8 cellular contexts compared by ENCODE assay signal in the genomic region with DNA sequence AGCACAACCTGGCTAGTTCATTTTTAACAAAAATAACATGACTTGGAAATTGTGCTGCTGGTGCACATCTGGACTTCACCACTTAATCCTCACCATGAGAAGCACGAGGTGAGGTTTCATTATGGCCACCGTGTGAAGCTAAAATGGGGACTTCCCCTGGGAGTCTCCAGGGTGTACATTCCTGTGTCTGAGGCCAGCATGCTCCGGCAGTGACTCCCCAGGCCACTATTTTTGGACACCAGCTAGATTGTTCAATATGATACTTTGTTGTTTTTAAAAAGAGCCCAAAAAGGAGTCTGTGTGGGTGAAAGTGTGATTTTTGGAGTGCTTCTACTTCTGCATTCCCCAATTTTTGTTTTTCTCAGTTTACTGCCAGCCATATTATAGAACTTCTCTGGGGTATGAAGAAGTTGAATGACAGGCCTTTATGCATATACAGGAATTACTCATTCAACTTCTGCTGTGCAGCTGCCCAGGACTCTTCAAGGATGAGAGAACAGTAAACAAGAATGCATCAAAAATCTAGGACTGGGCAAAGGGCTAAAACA. TPM values are rescaled to one million over a fixed set of nuclear protein-coding genes. Genes with fewer than 3 reads are reported as not detected.
DNase-seq lines count a peak whose midpoint lies in the region; ATAC-seq and TF ChIP-seq lines count a peak whose summit lies in the region.

No MANE protein-coding gene starts in this region.

- no peaks in the 10 kb centered on the region for H3K27me3 ChIP-seq in DOHH2 (ENCODE audit: control insufficient read depth, low read length)

- no peaks in the 10 kb centered on the region for H3K79me2 ChIP-seq in DOHH2 (ENCODE audit: control insufficient read depth, low read length)

- H3K27ac ChIP-seq in DOHH2 (ENCODE audit: low read depth, low read length), result peak overlapping the region; percentile 37

- H3K36me3 ChIP-seq in DOHH2 (ENCODE audit: control insufficient read depth, low read length), result no peaks in the 10 kb centered on the region

- ATAC-seq in GM19467 (IDR thresholded peaks at IDR 0.05; ENCODE audit: unreplicated experiment) (peak; percentile 92), HG03139 (IDR thresholded peaks at IDR 0.05; ENCODE audit: unreplicated experiment) (peak; percentile 88), left colon (no peak)

- no peaks in the 10 kb centered on the region for H3K9me3 ChIP-seq in DOHH2 (ENCODE audit: control insufficient read depth, insufficient read depth, low read length)

- H3K4me1 ChIP-seq in DOHH2 (ENCODE audit: control insufficient read depth, low read length), result peaks cover 18% of the 10 kb centered on the region

- intact Hi-C loops in left colon (cut with DNase I, micrococcal nuclease), result no loop called here

- peak overlapping the region; percentile 45 for H3K4me2 ChIP-seq in DOHH2 (ENCODE audit: low read length)

- DNase-seq in epithelial cell of esophagus (ENCODE audit: low read depth) (peak; percentile 46), D341Med (ENCODE audit: low spot score) (no peak), SW480 (ENCODE audit: low spot score) (no peak), left colon (no peak), RPMI8226 (no peak)

- H3F3A ChIP-seq in DOHH2 (ENCODE audit: control insufficient read depth, insufficient read depth), result no peaks in the 10 kb centered on the region; the same call in 1 of the 2 replicates

- TF ChIP-seq CTCF in DOHH2 (IDR thresholded peaks at IDR 0.05; ENCODE audit: low read depth, low read length, poor library complexity, severe bottlenecking) (no peak), epithelial cell of esophagus (IDR thresholded peaks at IDR 0.05; ENCODE audit: insufficient read depth, low read depth, low read length, missing control alignments) (no peak)

- peak overlapping the region; percentile 24 for H3K4me3 ChIP-seq in DOHH2 (ENCODE audit: low read length)
- H3K4me3 ChIP-seq in epithelial cell of esophagus (ENCODE audit: low read length), result no peak overlapping the region

- H3K9me2 ChIP-seq in DOHH2 (replicated peaks; ENCODE audit: control insufficient read depth, low read length), result no peaks in the 10 kb centered on the region

- H4K20me1 ChIP-seq in DOHH2 (ENCODE audit: control insufficient read depth, insufficient read depth, low read depth, low read length), result no peaks in the 10 kb centered on the region

RNA-seq across cellular contexts. Expression of gene AICDA, which starts 16.9 kb away (rescaled TPM):
- not detected for total RNA-seq in left colon

RNA-seq across cellular contexts. Expression of gene MFAP5, which starts 33.1 kb away (rescaled TPM):
- 10 to 100 TPM; 10.9 to 18.4 TPM for total RNA-seq in left colon
